In the genomic region with DNA sequence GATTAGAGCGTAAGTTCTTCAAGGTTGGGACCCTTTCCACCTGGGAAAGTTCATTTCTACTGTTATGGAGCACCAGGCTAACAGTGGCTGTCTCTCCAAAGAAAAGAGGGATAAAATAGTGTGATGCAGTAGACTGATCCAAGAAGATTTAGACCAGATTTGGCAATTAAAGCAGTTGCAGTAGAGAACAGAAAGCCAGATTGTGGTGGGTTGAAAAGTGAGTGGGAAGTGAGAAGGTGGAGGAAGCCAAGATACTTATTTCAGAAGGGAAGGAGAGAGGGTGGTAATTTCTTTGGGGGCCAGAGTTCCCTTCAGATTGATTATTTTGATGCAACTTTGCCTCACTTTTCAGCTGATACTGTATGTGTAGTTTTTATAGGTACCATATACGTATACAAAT, we compare ENCODE assay signal across 1 cellular context.
TF ChIP-seq lines count a peak whose summit lies in the region.

No MANE protein-coding gene starts in this region.

TF ChIP-seq in HEK293T, 16 proteins besides CTCF, POLR2A, EP300 and RAD21 (continued from another document):
- TF ChIP-seq, protein P1, sequence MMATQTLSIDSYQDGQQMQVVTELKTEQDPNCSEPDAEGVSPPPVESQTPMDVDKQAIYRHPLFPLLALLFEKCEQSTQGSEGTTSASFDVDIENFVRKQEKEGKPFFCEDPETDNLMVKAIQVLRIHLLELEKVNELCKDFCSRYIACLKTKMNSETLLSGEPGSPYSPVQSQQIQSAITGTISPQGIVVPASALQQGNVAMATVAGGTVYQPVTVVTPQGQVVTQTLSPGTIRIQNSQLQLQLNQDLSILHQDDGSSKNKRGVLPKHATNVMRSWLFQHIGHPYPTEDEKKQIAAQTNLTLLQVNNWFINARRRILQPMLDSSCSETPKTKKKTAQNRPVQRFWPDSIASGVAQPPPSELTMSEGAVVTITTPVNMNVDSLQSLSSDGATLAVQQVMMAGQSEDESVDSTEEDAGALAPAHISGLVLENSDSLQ (IDR thresholded peaks at IDR 0.05), result no peak
- TF ChIP-seq L3MBTL2 (conservative IDR thresholded peaks at IDR 0.05) (no peak), ARNT (IDR thresholded peaks at IDR 0.05) (no peak), NFRKB (IDR thresholded peaks at IDR 0.05) (no peak), CTBP1 (IDR thresholded peaks at IDR 0.05; ENCODE audit: borderline replicate concordance) (no peak), LEF1 (IDR thresholded peaks at IDR 0.05; ENCODE audit: borderline replicate concordance) (no peak), FOXM1 (IDR thresholded peaks at IDR 0.05; ENCODE audit: borderline replicate concordance) (no peak), FOXK2 (IDR thresholded peaks at IDR 0.05) (no peak), SUZ12 (IDR thresholded peaks at IDR 0.05) (no peak), SP1 (IDR thresholded peaks at IDR 0.05) (no peak)
